In genomic region chrX:51047950-51048349, GRCh38 we compare ENCODE assay signal across 1 cellular context.
TF ChIP-seq lines count a peak whose summit lies in the region.

No MANE protein-coding gene starts in this region.

TF ChIP-seq in GM23338, 12 proteins besides CTCF, POLR2A, EP300 and RAD21 (continued from another document):
- TF ChIP-seq ETS1 (IDR thresholded peaks at IDR 0.05): no peak
- TF ChIP-seq ZNF114 (CRISPR knock-in tag; IDR thresholded peaks at IDR 0.05): no peak
- TF ChIP-seq CREB1 (CRISPR knock-in tag; IDR thresholded peaks at IDR 0.05; ENCODE audit: low read depth): no peak
- no peak for TF ChIP-seq EZH2 (IDR thresholded peaks at IDR 0.05; ENCODE audit: low read depth, unreplicated experiment)
- no peak for TF ChIP-seq POLR2AphosphoS5 (IDR thresholded peaks at IDR 0.05; ENCODE audit: low read depth)
- no peak for TF ChIP-seq EZH2phosphoT487 (IDR thresholded peaks at IDR 0.05; ENCODE audit: unreplicated experiment)
- no peak for TF ChIP-seq REST (IDR thresholded peaks at IDR 0.05; ENCODE audit: unreplicated experiment)
- no peak for TF ChIP-seq ZNF331 (CRISPR knock-in tag; IDR thresholded peaks at IDR 0.05; ENCODE audit: low read depth)
